Comparison of ENCODE assay signal across 1 cellular context in the genomic region with DNA sequence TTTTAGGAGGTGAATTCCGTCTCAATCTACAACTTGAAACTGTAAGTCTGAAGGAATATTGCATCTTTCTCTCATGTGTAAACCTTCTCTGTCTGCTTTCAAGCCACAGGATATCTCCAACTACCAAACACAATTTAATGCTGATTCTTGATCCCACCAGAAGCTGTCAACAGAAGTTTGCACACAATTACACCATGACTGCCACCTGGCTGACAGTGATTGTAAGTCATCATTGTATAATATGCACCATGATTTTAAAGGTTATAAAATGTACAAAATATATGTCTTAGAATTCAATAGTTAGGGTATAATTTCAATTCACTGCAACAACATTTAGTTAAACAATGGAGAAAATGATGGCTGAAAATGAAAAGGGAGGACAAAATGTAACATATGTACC.
TF ChIP-seq lines count a peak whose summit lies in the region.

No MANE protein-coding gene starts in this region.

TF ChIP-seq in H1, 55 proteins besides CTCF, POLR2A, EP300 and RAD21:
- TF ChIP-seq, protein P1, sequence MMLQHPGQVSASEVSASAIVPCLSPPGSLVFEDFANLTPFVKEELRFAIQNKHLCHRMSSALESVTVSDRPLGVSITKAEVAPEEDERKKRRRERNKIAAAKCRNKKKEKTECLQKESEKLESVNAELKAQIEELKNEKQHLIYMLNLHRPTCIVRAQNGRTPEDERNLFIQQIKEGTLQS (IDR thresholded peaks at IDR 0.05; ENCODE audit: insufficient read depth, low read depth, low read length), result no peak
- no peak for TF ChIP-seq SP4 (IDR thresholded peaks at IDR 0.05; ENCODE audit: low read length)
- TF ChIP-seq RNF2 (IDR thresholded peaks at IDR 0.05; ENCODE audit: borderline replicate concordance, low read depth, low read length, missing control alignments, poor library complexity, severe bottlenecking), result no peak
- no peak for TF ChIP-seq POU5F1 (IDR thresholded peaks at IDR 0.05; ENCODE audit: low read depth, low read length)
- TF ChIP-seq TAF7 (optimal IDR thresholded peaks at IDR 0.05; ENCODE audit: borderline replicate concordance, low read depth, low read length), result no peak
- no peak for TF ChIP-seq CBX5 (IDR thresholded peaks at IDR 0.05; ENCODE audit: low read depth, low read length)
- no peak for TF ChIP-seq ZNF274 (IDR thresholded peaks at IDR 0.05; ENCODE audit: borderline replicate concordance, extremely low read depth, low read length)
- no peak for TF ChIP-seq PHF8 (conservative IDR thresholded peaks at IDR 0.05; ENCODE audit: low read depth, low read length)
- TF ChIP-seq SIN3A (conservative IDR thresholded peaks at IDR 0.05 in 1 of 2, IDR thresholded peaks at IDR 0.05 in 1 of 2; ENCODE audit: low read depth in 1 of 2, low read length in 2 of 2), result no peak
- no peak for TF ChIP-seq YY1 (IDR thresholded peaks at IDR 0.05; ENCODE audit: low read depth, low read length)
- TF ChIP-seq TCF12 (IDR thresholded peaks at IDR 0.05; ENCODE audit: low read depth, low read length), result no peak
- TF ChIP-seq HDAC6 (IDR thresholded peaks at IDR 0.05; ENCODE audit: low read depth, low read length), result no peak
- TF ChIP-seq SAP30 (IDR thresholded peaks at IDR 0.05; ENCODE audit: insufficient read depth, insufficient replicate concordance, low read length), result no peak
- no peak for TF ChIP-seq CHD1 (IDR thresholded peaks at IDR 0.05; ENCODE audit: low read depth, low read length)
- TF ChIP-seq EZH2 (IDR thresholded peaks at IDR 0.05; ENCODE audit: low read depth, low read length, severe bottlenecking), result no peak
- no peak for TF ChIP-seq NANOG (IDR thresholded peaks at IDR 0.05; ENCODE audit: insufficient read depth, low read depth, low read length, poor library complexity, severe bottlenecking)
- TF ChIP-seq TAF1 (IDR thresholded peaks at IDR 0.05; ENCODE audit: low read depth, low read length), result no peak
